ENCODE assay signal across 8 cellular contexts in genomic region chr20:53621482-53622246, GRCh38. TPM values are rescaled to one million over a fixed set of nuclear protein-coding genes. Genes with fewer than 3 reads are reported as not detected.
DNase-seq lines count a peak whose midpoint lies in the region; ATAC-seq, FAIRE-seq and TF ChIP-seq lines count a peak whose summit lies in the region.

No MANE protein-coding gene starts in this region.

- no peaks in the 10 kb centered on the region for H3K36me3 ChIP-seq in kidney (ENCODE audit: control insufficient read depth in 1 of 2, insufficient read depth in 2 of 2, low read length in 2 of 2)

- peak overlapping the region; percentile 96 for H3K27ac Mint-ChIP-seq in activated naive CD4-positive, alpha-beta T cell treated with anti-CD3 and anti-CD28 coated beads, Interleukin-2, amount 10 ng/mL, durations not matched to agents 7 days and 5 days
- peak overlapping the region; percentile 91 for H3K27ac Mint-ChIP-seq in stimulated activated naive B cell treated with anti-CD40 and anti-IgM and Interleukin-4, amounts not matched to agents 10 μg/mL and 1 μg/mL and 100 μg/mL, for 72 hours

- H3K4me3 Mint-ChIP-seq in activated naive CD4-positive, alpha-beta T cell treated with anti-CD3 and anti-CD28 coated beads, Interleukin-2, amount 10 ng/mL, durations not matched to agents 7 days and 5 days: no peak overlapping the region
- H3K4me3 Mint-ChIP-seq in stimulated activated naive B cell treated with anti-CD40 and anti-IgM and Interleukin-4, amounts not matched to agents 10 μg/mL and 1 μg/mL and 100 μg/mL, for 72 hours: peak overlapping the region; percentile 11 to 13

- H3K4me3 ChIP-seq in astrocyte of the spinal cord (ENCODE audit: low read depth, low read length): no peak overlapping the region
- peak overlapping the region in 1 of 2 donors; percentile 36 for H3K4me3 ChIP-seq in kidney (ENCODE audit: low read length in 2 of 2)

- H3K4me1 ChIP-seq in kidney (ENCODE audit: control insufficient read depth in 1 of 2, insufficient read depth in 1 of 2, low read depth in 1 of 2, low read length in 2 of 2): peaks cover 12 to 27% of the 10 kb centered on the region in 2 donors

- H3K9me3 Mint-ChIP-seq in activated naive CD4-positive, alpha-beta T cell treated with anti-CD3 and anti-CD28 coated beads, Interleukin-2, amount 10 ng/mL, durations not matched to agents 7 days and 5 days: no peaks in the 10 kb centered on the region
- H3K9me3 Mint-ChIP-seq in stimulated activated naive B cell treated with anti-CD40 and anti-IgM and Interleukin-4, amounts not matched to agents 10 μg/mL and 1 μg/mL and 100 μg/mL, for 72 hours: no peaks in the 10 kb centered on the region

- no peaks in the 10 kb centered on the region for H3K9me3 ChIP-seq in kidney (ENCODE audit: control insufficient read depth in 1 of 2, low read length in 2 of 2)

- peak overlapping the region in 1 of 2 donors; percentile 96 for H3K9ac ChIP-seq in kidney (ENCODE audit: low read length in 2 of 2)

- peaks cover 52% of the 10 kb centered on the region for H3K4me1 Mint-ChIP-seq in activated naive CD4-positive, alpha-beta T cell treated with anti-CD3 and anti-CD28 coated beads, Interleukin-2, amount 10 ng/mL, durations not matched to agents 7 days and 5 days
- H3K4me1 Mint-ChIP-seq in stimulated activated naive B cell treated with anti-CD40 and anti-IgM and Interleukin-4, amounts not matched to agents 10 μg/mL and 1 μg/mL and 100 μg/mL, for 72 hours: peaks cover 21 to 39% of the 10 kb centered on the region in 2 donors

- peak; percentile 41 to 50 for ATAC-seq in stimulated activated naive B cell treated with anti-CD40 and anti-IgM and Interleukin-4, amounts not matched to agents 10 μg/mL and 1 μg/mL and 100 μg/mL, for 72 hours (replicated peaks)
- ATAC-seq in HG03442 (IDR thresholded peaks at IDR 0.05; ENCODE audit: unreplicated experiment): no peak
- no peak for ATAC-seq in activated CD4-positive, CD25-positive, alpha-beta regulatory T cell treated with anti-CD3 and anti-CD28 coated beads, Interleukin-2, amount 50 U/mL, for 24 hours

- intact Hi-C loops in kidney (cut with DNase I): no loop called here

- peak overlapping the region; percentile 94 to 96 for H3K27ac ChIP-seq in kidney (ENCODE audit: low read depth in 2 of 2, low read length in 2 of 2)

- H3K36me3 Mint-ChIP-seq in activated naive CD4-positive, alpha-beta T cell treated with anti-CD3 and anti-CD28 coated beads, Interleukin-2, amount 10 ng/mL, durations not matched to agents 7 days and 5 days: peaks cover 3% of the 10 kb centered on the region
- no peaks in the 10 kb centered on the region for H3K36me3 Mint-ChIP-seq in stimulated activated naive B cell treated with anti-CD40 and anti-IgM and Interleukin-4, amounts not matched to agents 10 μg/mL and 1 μg/mL and 100 μg/mL, for 72 hours

- CTCF ChIA-PET in activated naive CD4-positive, alpha-beta T cell treated with anti-CD3 and anti-CD28 coated beads, Interleukin-2, amount 10 ng/mL, durations not matched to agents 7 days and 5 days (lab: Charles Lee): interaction anchor here (1.1 to 4.9 kb wide), 5 partner anchors 10 to 133 kb away, joined by 3 to 33 read pairs (median 3); no protein-coding TSS in a partner anchor

- in situ Hi-C loops in astrocyte of the spinal cord (cut with HindIII; ENCODE audit: low sequenced_read_pairs): no loop called here

- FAIRE-seq in kidney (lab: Jason Lieb, UNC): peak; percentile 3

- DNase-seq in activated naive CD4-positive, alpha-beta T cell treated with anti-CD3 and anti-CD28 coated beads, Interleukin-2, amount 10 ng/mL, durations not matched to agents 7 days and 5 days: peak; percentile 28
- DNase-seq in activated naive CD4-positive, alpha-beta T cell (lab: John Stamatoyannopoulos, UW): no peak
- DNase-seq in NCI-H446 treated with DMSO at 0.1 percent for 48 hours (lab: John Stamatoyannopoulos, UW) (peak; percentile 83), astrocyte of the spinal cord (ENCODE audit: low read depth, low spot score) (peak; percentile 59), kidney (peak; percentile 89)
- DNase-seq in stimulated activated naive B cell treated with anti-CD40 and anti-IgM and Interleukin-4, amounts not matched to agents 10 μg/mL and 1 μg/mL and 100 μg/mL, for 72 hours: no peak

- no peaks in the 10 kb centered on the region for H3K27me3 Mint-ChIP-seq in activated naive CD4-positive, alpha-beta T cell treated with anti-CD3 and anti-CD28 coated beads, Interleukin-2, amount 10 ng/mL, durations not matched to agents 7 days and 5 days
- H3K27me3 Mint-ChIP-seq in stimulated activated naive B cell treated with anti-CD40 and anti-IgM and Interleukin-4, amounts not matched to agents 10 μg/mL and 1 μg/mL and 100 μg/mL, for 72 hours: no peaks in the 10 kb centered on the region

- TF ChIP-seq CTCF in astrocyte of the spinal cord (IDR thresholded peaks at IDR 0.05; ENCODE audit: low read depth, low read length): no peak
- TF ChIP-seq CTCF in kidney (IDR thresholded peaks at IDR 0.05; ENCODE audit: borderline replicate concordance, extremely low read depth, insufficient read depth): no peak

RNA-seq across cellular contexts. Expression of gene ZNF217, which starts 28.0 kb away (rescaled TPM):
- 60.9 TPM for total RNA-seq in kidney
- 5.0 TPM for polyA plus RNA-seq in kidney (ENCODE audit: insufficient read depth, low read depth, low replicate concordance)

Comparison
In these comparisons a context has a peak if more than half of its experiments do, and no peak if none do; other contexts are left out.
1. DNase-seq: peak in activated naive CD4-positive, alpha-beta T cell treated with anti-CD3 and anti-CD28 coated beads, Interleukin-2, amount 10 ng/mL, durations not matched to agents 7 days and 5 days (single experiment), NCI-H446 treated with DMSO at 0.1 percent for 48 hours (single experiment), astrocyte of the spinal cord (single experiment) and kidney (single experiment); none in activated naive CD4-positive, alpha-beta T cell (0 of 4) and stimulated activated naive B cell treated with anti-CD40 and anti-IgM and Interleukin-4, amounts not matched to agents 10 μg/mL and 1 μg/mL and 100 μg/mL, for 72 hours (single experiment).
2. ATAC-seq: peak in stimulated activated naive B cell treated with anti-CD40 and anti-IgM and Interleukin-4, amounts not matched to agents 10 μg/mL and 1 μg/mL and 100 μg/mL, for 72 hours (2 of 2); none in HG03442 (single experiment) and activated CD4-positive, CD25-positive, alpha-beta regulatory T cell treated with anti-CD3 and anti-CD28 coated beads, Interleukin-2, amount 50 U/mL, for 24 hours (0 of 2).